Comparison of ENCODE assay signal across 8 cellular contexts in the genomic region with DNA sequence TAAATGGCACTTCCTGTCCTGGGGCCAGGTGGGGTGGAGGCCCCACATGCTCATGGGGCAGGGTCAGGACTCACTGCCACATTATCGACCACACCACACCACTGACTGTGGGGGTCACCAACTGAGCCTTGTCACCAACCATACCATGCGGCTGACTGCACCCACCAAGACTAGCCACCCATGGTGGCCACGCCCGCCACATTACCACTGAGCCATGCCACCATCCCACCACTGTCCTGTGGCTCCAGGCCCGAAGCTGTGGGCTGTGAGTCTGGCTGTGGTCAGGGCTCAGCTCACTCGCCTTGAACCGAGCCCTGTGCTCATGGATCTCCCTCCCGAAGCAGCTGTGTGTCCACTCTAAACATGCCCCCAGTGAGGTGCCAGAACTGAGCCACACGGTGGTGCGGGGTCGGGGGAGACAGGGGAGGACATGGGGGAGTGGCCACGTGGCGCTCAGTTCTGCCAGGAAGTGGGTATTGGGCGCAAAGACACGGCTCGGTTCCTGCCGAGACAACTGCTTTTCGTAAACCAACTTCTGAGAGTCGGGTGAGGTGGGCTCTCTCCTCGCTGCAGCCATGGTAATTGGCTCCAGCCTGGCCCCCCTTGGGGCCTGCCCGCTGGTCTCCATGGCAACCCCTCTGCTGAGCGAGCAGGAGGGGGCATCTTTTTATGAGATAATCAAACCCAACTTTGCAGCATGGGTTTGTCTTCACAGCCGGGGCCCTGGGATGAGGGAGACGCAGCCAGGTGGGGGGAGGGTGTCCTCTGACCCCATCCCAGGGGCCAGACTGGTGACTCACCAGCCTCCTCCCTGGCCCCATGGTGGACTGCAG. TPM values are rescaled to one million over a fixed set of nuclear protein-coding genes. Genes with fewer than 3 reads are reported as not detected.
DNase-seq lines count a peak whose midpoint lies in the region; ATAC-seq and TF ChIP-seq lines count a peak whose summit lies in the region.

No MANE protein-coding gene starts in this region.

- TF ChIP-seq RAD21 in SK-N-SH (IDR thresholded peaks at IDR 0.05; ENCODE audit: low read length), result no peak

- H3K27ac ChIP-seq in SK-N-SH (ENCODE audit: low read depth in 2 of 2, low read length in 1 of 2) (no peak overlapping the region; a peak in 1 of 4 replicates), esophagus (ENCODE audit: low read depth in 2 of 2, low read length in 1 of 2) (peak overlapping the region; percentile 5 to 31), temporal lobe (ENCODE audit: low read depth, low read length) (peak overlapping the region; percentile 37)

- CTCF ChIA-PET in SK-N-SH (lab: Yijun Ruan, JAX), result interaction anchor here (0.9 to 1.7 kb wide), 3 partner anchors 13 to 88 kb away, joined by 3 to 4 read pairs (median 3); no protein-coding TSS in a partner anchor

- TF ChIP-seq CTCF in SK-N-SH (IDR thresholded peaks at IDR 0.05), result no peak

- WGBS in SK-N-SH (ENCODE audit: low lambda C conversion rate), result 80% methylated on average over 12 of the region's 24 CpGs
- WGBS in esophagus, 2 donors, result 71 to 72% methylated on average over 23 to 24 of the region's 24 CpGs

- POLR2A ChIA-PET in SK-N-SH (lab: Yijun Ruan, JAX), result no interaction called here

- no peak for TF ChIP-seq EP300 in SK-N-SH (IDR thresholded peaks at IDR 0.05; ENCODE audit: borderline replicate concordance in 1 of 2, low read depth in 1 of 2, low read length in 1 of 2)

- H3K9me2 ChIP-seq in SK-N-SH, result no peaks in the 10 kb centered on the region

- H3K27me3 ChIP-seq in SK-N-SH (ENCODE audit: insufficient read depth), result no peaks in the 10 kb centered on the region
- H3K27me3 ChIP-seq in esophagus (ENCODE audit: control insufficient read depth in 1 of 2, insufficient read depth in 2 of 2, low read length in 2 of 2), result no peaks in the 10 kb centered on the region

- no peak overlapping the region for H3K4me2 ChIP-seq in SK-N-SH

- H3K9me3 ChIP-seq in SK-N-SH, result no peaks in the 10 kb centered on the region
- H3K9me3 ChIP-seq in esophagus (ENCODE audit: control insufficient read depth in 2 of 2, insufficient read depth in 1 of 2, low read depth in 1 of 2, low read length in 1 of 2), result no peaks in the 10 kb centered on the region

- H3K4me3 ChIP-seq in SK-N-SH (ENCODE audit: low read depth in 2 of 2, low read length in 1 of 2) (no peak overlapping the region), esophagus (ENCODE audit: low read depth in 1 of 2, low read length in 2 of 2) (no peak overlapping the region)

- no peaks in the 10 kb centered on the region for H4K20me1 ChIP-seq in SK-N-SH (ENCODE audit: insufficient read depth)

- H3K36me3 ChIP-seq in SK-N-SH (replicated peaks in 1 of 2; ENCODE audit: control insufficient read depth in 1 of 2, insufficient read depth in 2 of 2, low read length in 1 of 2) (no peaks in the 10 kb centered on the region), esophagus (ENCODE audit: control insufficient read depth in 2 of 2, insufficient read depth in 2 of 2, low read length in 1 of 2) (no peaks in the 10 kb centered on the region)

- no peak overlapping the region for H2AFZ ChIP-seq in SK-N-SH (ENCODE audit: low read depth)

- no peak for ATAC-seq in SK-N-SH treated with all-trans-retinoic acid at 6 μM for 48 hours
- ATAC-seq in HG02763 (IDR thresholded peaks at IDR 0.05; ENCODE audit: unreplicated experiment), result no peak
- no peak for ATAC-seq in HG03457 (IDR thresholded peaks at IDR 0.05; ENCODE audit: unreplicated experiment)
- ATAC-seq in HG03521 (IDR thresholded peaks at IDR 0.05; ENCODE audit: unreplicated experiment), result no peak

- H3K9ac ChIP-seq in SK-N-SH, result no peak overlapping the region

- H3K4me1 ChIP-seq in SK-N-SH (ENCODE audit: control insufficient read depth in 1 of 2, insufficient read depth in 2 of 2, low read depth in 1 of 2, low read length in 1 of 2) (peaks cover 0 to 74% of the 10 kb centered on the region in 2 experiments; a peak in 1 of 4 replicates), esophagus (ENCODE audit: control insufficient read depth in 2 of 2, insufficient read depth in 2 of 2, low read length in 1 of 2) (peaks cover 10 to 28% of the 10 kb centered on the region in 2 donors)

- DNase-seq in SK-N-SH, result peak; percentile 66
- DNase-seq in activated CD8-positive, alpha-beta memory T cell treated with anti-CD3 and anti-CD28 coated beads for 1 hour (ENCODE audit: extremely low read depth in 1 of 2, low read depth in 1 of 2), result peak; percentile 29 to 50

- H3F3A ChIP-seq in SK-N-SH (replicated peaks; ENCODE audit: insufficient read depth), result no peaks in the 10 kb centered on the region

- no peaks in the 10 kb centered on the region for H3K79me2 ChIP-seq in SK-N-SH (ENCODE audit: insufficient read depth)

TF ChIP-seq in SK-N-SH, 30 proteins besides CTCF, POLR2A, EP300 and RAD21:
- TF ChIP-seq RFX5 (IDR thresholded peaks at IDR 0.05; ENCODE audit: low read length), result no peak
- TF ChIP-seq POLR2AphosphoS5 (IDR thresholded peaks at IDR 0.05; ENCODE audit: low read depth, low read length), result no peak
- TF ChIP-seq TAF1 (IDR thresholded peaks at IDR 0.05; ENCODE audit: borderline replicate concordance, low read depth, low read length), result no peak
- no peak for TF ChIP-seq MXI1 (IDR thresholded peaks at IDR 0.05; ENCODE audit: low read depth, low read length)
- TF ChIP-seq, protein P1, sequence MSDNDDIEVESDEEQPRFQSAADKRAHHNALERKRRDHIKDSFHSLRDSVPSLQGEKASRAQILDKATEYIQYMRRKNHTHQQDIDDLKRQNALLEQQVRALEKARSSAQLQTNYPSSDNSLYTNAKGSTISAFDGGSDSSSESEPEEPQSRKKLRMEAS (IDR thresholded peaks at IDR 0.05; ENCODE audit: low read depth), result no peak

TF ChIP-seq in SK-N-SH treated with all-trans-retinoic acid at 6 μM for 48 hours, 23 proteins besides CTCF, POLR2A, EP300 and RAD21:
- TF ChIP-seq ARNTL (CRISPR knock-in tag; IDR thresholded peaks at IDR 0.05; ENCODE audit: borderline replicate concordance, low read depth) (no peak), ESRRG (CRISPR knock-in tag; IDR thresholded peaks at IDR 0.05) (no peak), TCF4 (CRISPR knock-in tag; IDR thresholded peaks at IDR 0.05; ENCODE audit: borderline replicate concordance) (no peak), RARB (CRISPR knock-in tag; IDR thresholded peaks at IDR 0.05) (no peak), BACH2 (CRISPR knock-in tag; IDR thresholded peaks at IDR 0.05; ENCODE audit: borderline replicate concordance) (no peak), ZFP3 (CRISPR knock-in tag; IDR thresholded peaks at IDR 0.05) (no peak), ZNF8 (CRISPR knock-in tag; IDR thresholded peaks at IDR 0.05) (no peak), SNAI2 (CRISPR knock-in tag; IDR thresholded peaks at IDR 0.05) (no peak), ISL1 (CRISPR knock-in tag; IDR thresholded peaks at IDR 0.05) (no peak), OSR1 (CRISPR knock-in tag; IDR thresholded peaks at IDR 0.05) (no peak), ZNF565 (CRISPR knock-in tag; conservative IDR thresholded peaks at IDR 0.05; ENCODE audit: low read depth) (no peak), TOX (CRISPR knock-in tag; IDR thresholded peaks at IDR 0.05; ENCODE audit: borderline replicate concordance) (no peak)
- TF ChIP-seq, protein P2, sequence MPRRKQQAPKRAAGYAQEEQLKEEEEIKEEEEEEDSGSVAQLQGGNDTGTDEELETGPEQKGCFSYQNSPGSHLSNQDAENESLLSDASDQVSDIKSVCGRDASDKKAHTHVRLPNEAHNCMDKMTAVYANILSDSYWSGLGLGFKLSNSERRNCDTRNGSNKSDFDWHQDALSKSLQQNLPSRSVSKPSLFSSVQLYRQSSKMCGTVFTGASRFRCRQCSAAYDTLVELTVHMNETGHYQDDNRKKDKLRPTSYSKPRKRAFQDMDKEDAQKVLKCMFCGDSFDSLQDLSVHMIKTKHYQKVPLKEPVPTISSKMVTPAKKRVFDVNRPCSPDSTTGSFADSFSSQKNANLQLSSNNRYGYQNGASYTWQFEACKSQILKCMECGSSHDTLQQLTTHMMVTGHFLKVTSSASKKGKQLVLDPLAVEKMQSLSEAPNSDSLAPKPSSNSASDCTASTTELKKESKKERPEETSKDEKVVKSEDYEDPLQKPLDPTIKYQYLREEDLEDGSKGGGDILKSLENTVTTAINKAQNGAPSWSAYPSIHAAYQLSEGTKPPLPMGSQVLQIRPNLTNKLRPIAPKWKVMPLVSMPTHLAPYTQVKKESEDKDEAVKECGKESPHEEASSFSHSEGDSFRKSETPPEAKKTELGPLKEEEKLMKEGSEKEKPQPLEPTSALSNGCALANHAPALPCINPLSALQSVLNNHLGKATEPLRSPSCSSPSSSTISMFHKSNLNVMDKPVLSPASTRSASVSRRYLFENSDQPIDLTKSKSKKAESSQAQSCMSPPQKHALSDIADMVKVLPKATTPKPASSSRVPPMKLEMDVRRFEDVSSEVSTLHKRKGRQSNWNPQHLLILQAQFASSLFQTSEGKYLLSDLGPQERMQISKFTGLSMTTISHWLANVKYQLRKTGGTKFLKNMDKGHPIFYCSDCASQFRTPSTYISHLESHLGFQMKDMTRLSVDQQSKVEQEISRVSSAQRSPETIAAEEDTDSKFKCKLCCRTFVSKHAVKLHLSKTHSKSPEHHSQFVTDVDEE (CRISPR knock-in tag; IDR thresholded peaks at IDR 0.05), result no peak
TF ChIP-seq in SK-N-SH treated with all-trans-retinoic acid at 6 μM for 48 hours: peak in this region for 0.

RNA-seq across cellular contexts. Expression of a gene that starts 23.2 kb away (rescaled TPM):
- polyA plus RNA-seq in SK-N-SH (2012; rRNA removed) (0.23 and 0.39 TPM in 2 replicates), esophagus (1 to 10 TPM; 1.9 to 2.5 TPM)
- polyA plus RNA-seq in SK-N-SH (2012; cell fraction: cytosol; rRNA removed), result 0.12 and 0.47 TPM in 2 replicates
- polyA plus RNA-seq in SK-N-SH (2012; cell fraction: nucleus; rRNA removed), result 0.20 and 0.26 TPM in 2 replicates
- 7.6 TPM for total RNA-seq in temporal lobe

Comparison
In these comparisons a context has a peak if more than half of its experiments do, and no peak if none do; other contexts are left out.
1. H3K27ac ChIP-seq: peak in esophagus (2 of 2) and temporal lobe (single experiment); none in SK-N-SH (0 of 2).